ENCODE assay signal across 8 cellular contexts in the genomic region with DNA sequence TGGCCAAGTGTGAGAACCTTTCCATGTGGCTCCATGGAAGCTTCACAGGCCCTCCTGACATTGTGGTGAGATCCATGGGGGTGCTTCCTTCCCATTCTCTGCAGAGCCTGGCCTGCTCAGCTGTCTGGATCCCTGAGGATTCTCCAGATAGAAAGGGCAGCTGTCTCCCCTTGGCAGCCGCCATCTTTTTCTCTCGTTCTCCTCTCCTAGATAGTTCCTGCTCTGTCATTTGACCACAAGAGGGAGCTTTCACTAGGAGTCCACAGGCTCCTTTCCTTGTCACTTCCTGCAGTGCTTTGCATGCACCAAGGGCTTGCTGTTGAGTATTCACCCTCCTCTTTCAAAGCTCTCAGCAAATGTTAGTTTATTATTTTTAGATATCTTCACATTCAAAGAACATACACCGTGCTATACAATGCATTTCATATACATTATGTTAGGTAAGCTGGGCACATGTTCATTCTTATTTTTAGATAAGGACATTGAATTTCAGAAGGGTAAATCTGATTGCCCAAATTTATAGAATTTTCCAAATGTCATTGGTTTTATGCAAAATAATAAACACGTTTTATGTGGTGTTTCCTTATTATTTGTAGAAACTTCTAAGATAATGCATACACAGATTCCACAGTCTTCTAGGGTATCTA.
DNase-seq lines count a peak whose midpoint lies in the region; ATAC-seq lines count a peak whose summit lies in the region.

No MANE protein-coding gene starts in this region.

- H3K4me3 Mint-ChIP-seq in activated naive CD4-positive, alpha-beta T cell treated with anti-CD3 and anti-CD28 coated beads, Interleukin-2, amount 10 ng/mL, durations not matched to agents 7 days and 5 days: no peak overlapping the region
- no peak overlapping the region for H3K4me3 Mint-ChIP-seq in activated naive CD8-positive, alpha-beta T cell treated with anti-CD3 and anti-CD28 coated beads, Interleukin-2, amount 50 U/mL, for 24 hours

- ATAC-seq in HG03520 (IDR thresholded peaks at IDR 0.05; ENCODE audit: unreplicated experiment): peak; percentile 50
- ATAC-seq in activated naive CD8-positive, alpha-beta T cell treated with anti-CD3 and anti-CD28 coated beads, Interleukin-2, amount 50 U/mL, for 24 hours: peak; percentile 71

- H3K36me3 Mint-ChIP-seq in activated naive CD4-positive, alpha-beta T cell treated with anti-CD3 and anti-CD28 coated beads, Interleukin-2, amount 10 ng/mL, durations not matched to agents 7 days and 5 days: no peaks in the 10 kb centered on the region
- H3K36me3 Mint-ChIP-seq in activated naive CD8-positive, alpha-beta T cell treated with anti-CD3 and anti-CD28 coated beads, Interleukin-2, amount 50 U/mL, for 24 hours (ENCODE audit: low read depth): no peaks in the 10 kb centered on the region

- no peaks in the 10 kb centered on the region for H3K4me1 Mint-ChIP-seq in activated naive CD4-positive, alpha-beta T cell treated with anti-CD3 and anti-CD28 coated beads, Interleukin-2, amount 10 ng/mL, durations not matched to agents 7 days and 5 days
- no peaks in the 10 kb centered on the region for H3K4me1 Mint-ChIP-seq in activated naive CD8-positive, alpha-beta T cell treated with anti-CD3 and anti-CD28 coated beads, Interleukin-2, amount 50 U/mL, for 24 hours

- no peaks in the 10 kb centered on the region for H3K9me3 Mint-ChIP-seq in activated naive CD4-positive, alpha-beta T cell treated with anti-CD3 and anti-CD28 coated beads, Interleukin-2, amount 10 ng/mL, durations not matched to agents 7 days and 5 days
- H3K9me3 Mint-ChIP-seq in activated naive CD8-positive, alpha-beta T cell treated with anti-CD3 and anti-CD28 coated beads, Interleukin-2, amount 50 U/mL, for 24 hours: no peaks in the 10 kb centered on the region

- no peak overlapping the region for H3K27ac Mint-ChIP-seq in activated naive CD4-positive, alpha-beta T cell treated with anti-CD3 and anti-CD28 coated beads, Interleukin-2, amount 10 ng/mL, durations not matched to agents 7 days and 5 days
- H3K27ac Mint-ChIP-seq in activated naive CD8-positive, alpha-beta T cell treated with anti-CD3 and anti-CD28 coated beads, Interleukin-2, amount 50 U/mL, for 24 hours: no peak overlapping the region

- CTCF ChIA-PET in activated naive CD4-positive, alpha-beta T cell treated with anti-CD3 and anti-CD28 coated beads, Interleukin-2, amount 10 ng/mL, durations not matched to agents 7 days and 5 days (lab: Charles Lee): interaction anchor here (1.0 to 2.2 kb wide), 4 partner anchors 10 to 255 kb away, joined by 3 to 12 read pairs (median 6); no protein-coding TSS in a partner anchor

- no peaks in the 10 kb centered on the region for H3K27me3 Mint-ChIP-seq in activated naive CD4-positive, alpha-beta T cell treated with anti-CD3 and anti-CD28 coated beads, Interleukin-2, amount 10 ng/mL, durations not matched to agents 7 days and 5 days
- no peaks in the 10 kb centered on the region for H3K27me3 Mint-ChIP-seq in activated naive CD8-positive, alpha-beta T cell treated with anti-CD3 and anti-CD28 coated beads, Interleukin-2, amount 50 U/mL, for 24 hours

- DNase-seq in activated naive CD4-positive, alpha-beta T cell treated with anti-CD3 and anti-CD28 coated beads, Interleukin-2, amount 10 ng/mL, durations not matched to agents 7 days and 5 days: peak; percentile 22
- DNase-seq in activated naive CD4-positive, alpha-beta T cell treated with anti-CD3 and anti-CD28 coated beads, Interleukin-2, amount 50 U/mL, for 16 hours: no peak
- DNase-seq in NCI-H526 treated with DMSO at 0.1 percent for 48 hours (lab: John Stamatoyannopoulos, UW): peak; percentile 74
- DNase-seq in activated naive CD8-positive, alpha-beta T cell treated with anti-CD3 and anti-CD28 coated beads, Interleukin-2, amount 50 U/mL, for 24 hours: peak; percentile 9
- DNase-seq in hepatic stellate cell (ENCODE audit: low spot score): peak; percentile 18
- DNase-seq in stimulated activated CD4-positive, alpha-beta T cell treated with anti-CD3 and anti-CD28 coated beads, Interleukin-2, amount 100 ng/mL, for 4 hours (ENCODE audit: low read depth): peak; percentile 13
- no peak for DNase-seq in NK-92 treated with Interleukin-12 subunit alpha and Interleukin-12 subunit beta, amount 100 ng/mL, for 24 hours (lab: John Stamatoyannopoulos, UW)

Comparison
In these comparisons a context has a peak if more than half of its experiments do, and no peak if none do; other contexts are left out.
1. DNase-seq: peak in activated naive CD4-positive, alpha-beta T cell treated with anti-CD3 and anti-CD28 coated beads, Interleukin-2, amount 10 ng/mL, durations not matched to agents 7 days and 5 days (single experiment), NCI-H526 treated with DMSO at 0.1 percent for 48 hours (single experiment), activated naive CD8-positive, alpha-beta T cell treated with anti-CD3 and anti-CD28 coated beads, Interleukin-2, amount 50 U/mL, for 24 hours (single experiment), hepatic stellate cell (single experiment) and stimulated activated CD4-positive, alpha-beta T cell treated with anti-CD3 and anti-CD28 coated beads, Interleukin-2, amount 100 ng/mL, for 4 hours (single experiment); none in activated naive CD4-positive, alpha-beta T cell treated with anti-CD3 and anti-CD28 coated beads, Interleukin-2, amount 50 U/mL, for 16 hours (single experiment) and NK-92 treated with Interleukin-12 subunit alpha and Interleukin-12 subunit beta, amount 100 ng/mL, for 24 hours (single experiment).